Comparison of ENCODE assay signal across 19 cellular contexts in genomic region chr17:79775635-79776034, GRCh38. TPM values are rescaled to one million over a fixed set of nuclear protein-coding genes. Genes with fewer than 3 reads are reported as not detected.
DNase-seq lines count a peak whose midpoint lies in the region; ATAC-seq, FAIRE-seq and TF ChIP-seq lines count a peak whose summit lies in the region.
"Had no signal": no experiment of that assay in that cellular context is flagged by ENCODE, and none has a peak within 500 bp of the region (broad histone marks: within the 10 kb centered on the region; RNA-seq: fewer than 3 reads in every experiment).

No MANE protein-coding gene starts in this region.

- H4K20me1 ChIP-seq in SK-N-SH (ENCODE audit: insufficient read depth) (peaks cover 16% of the 10 kb centered on the region; the same call in 1 of the 2 replicates), H1 (replicated peaks in 1 of 2; ENCODE audit: control insufficient read depth in 1 of 2, insufficient read depth in 2 of 2, low read length in 2 of 2) (peaks cover 11 to 16% of the 10 kb centered on the region in 2 experiments)

- H3K4me3 Mint-ChIP-seq in neural crest cell: peak overlapping the region; percentile 82
- no peak overlapping the region for H3K4me3 Mint-ChIP-seq in activated CD4-positive, alpha-beta memory T cell treated with anti-CD3 and anti-CD28 coated beads for 36 hours

- peaks cover 1 to 11% of the 10 kb centered on the region in 2 experiments for H3K36me3 ChIP-seq in SK-N-SH (replicated peaks in 1 of 2; ENCODE audit: control insufficient read depth in 1 of 2, insufficient read depth in 2 of 2, low read length in 1 of 2)
- H3K36me3 ChIP-seq in H1 (ENCODE audit: control insufficient read depth in 2 of 4, insufficient read depth in 4 of 4, low read length in 3 of 4): peaks cover 4 to 13% (median 9%) of the 10 kb centered on the region in 4 experiments; a peak in 7 of 8 replicates

- peaks cover 6% of the 10 kb centered on the region for H3K36me3 Mint-ChIP-seq in neural crest cell (ENCODE audit: low read depth)
- no peaks in the 10 kb centered on the region for H3K36me3 Mint-ChIP-seq in activated CD4-positive, alpha-beta memory T cell treated with anti-CD3 and anti-CD28 coated beads for 36 hours
- H3K36me3 Mint-ChIP-seq: CD4-positive, CD25-positive, alpha-beta regulatory T cell had no signal

- no peak overlapping the region for H2BK5ac ChIP-seq in H1 (ENCODE audit: low read depth, low read length)

- no peak for DNase-seq in SK-N-SH
- DNase-seq in H1 (ENCODE audit: low read depth in 1 of 2, low spot score in 2 of 2): no peak
- DNase-seq in neural crest cell (ENCODE audit: low read depth, low spot score): no peak
- no peak for DNase-seq in activated CD4-positive, alpha-beta memory T cell treated with anti-CD3 and anti-CD28 coated beads for 36 hours
- DNase-seq in stimulated activated naive CD4-positive, alpha-beta T cell treated with Interleukin-2 at 50 U/mL for 16 hours (lab: John Stamatoyannopoulos, UW): no peak
- DNase-seq: BE2C; Caco-2; CD4-positive, CD25-positive, alpha-beta regulatory T cell; GDM1; GM23248; NCI-H1694 treated with DMSO at 0.1 percent for 48 hours; NCI-H510A treated with DMSO at 0.1 percent for 48 hours; NCI-H774; SHP77 treated with DMSO at 0.1 percent for 48 hours had no signal

- H3K4me1 ChIP-seq in SK-N-SH (ENCODE audit: control insufficient read depth in 1 of 2, insufficient read depth in 2 of 2, low read depth in 1 of 2, low read length in 1 of 2) (peaks cover 0 to 20% of the 10 kb centered on the region in 2 experiments; a peak in 3 of 4 replicates), H1 (replicated peaks in 1 of 4; ENCODE audit: control insufficient read depth in 3 of 4, insufficient read depth in 4 of 4, low read length in 3 of 4) (peaks cover 4 to 19% (median 14%) of the 10 kb centered on the region in 4 experiments)

- peak overlapping the region; percentile 85 for H4K91ac ChIP-seq in H1 (replicated peaks; ENCODE audit: insufficient read length, low read length)

- H2BK15ac ChIP-seq in H1 (ENCODE audit: low read length): no peak overlapping the region

- no peak overlapping the region for H4K8ac ChIP-seq in H1 (ENCODE audit: extremely low read depth, insufficient read depth, low read length)

- no peaks in the 10 kb centered on the region for H3K9me2 ChIP-seq in SK-N-SH

- H3K4me1 Mint-ChIP-seq in neural crest cell: peaks cover 49% of the 10 kb centered on the region
- H3K4me1 Mint-ChIP-seq in activated CD4-positive, alpha-beta memory T cell treated with anti-CD3 and anti-CD28 coated beads for 36 hours (ENCODE audit: low read depth): peaks cover 14% of the 10 kb centered on the region

- intact Hi-C loops in activated CD4-positive, alpha-beta memory T cell treated with anti-CD3 and anti-CD28 coated beads for 36 hours (cut with micrococcal nuclease): no loop called here

- no peak overlapping the region for H3K4me3 ChIP-seq in SK-N-SH (ENCODE audit: low read depth in 2 of 2, low read length in 1 of 2)
- H3K4me3 ChIP-seq in H1 (ENCODE audit: extremely low read depth in 1 of 4, insufficient read depth in 2 of 4, low read depth in 3 of 4, low read length in 4 of 4): no peak overlapping the region
- H3K4me3 ChIP-seq: GM23248, K562 had no signal

- no peak overlapping the region for H2BK20ac ChIP-seq in H1 (ENCODE audit: low read length)

- 77% methylated on average over 7 of the region's 7 CpGs for WGBS in SK-N-SH (ENCODE audit: low lambda C conversion rate)
- WGBS in H1 (ENCODE audit: extremely low coverage in 1 of 2, insufficient coverage in 1 of 2, insufficient read length in 1 of 2, insufficient replicate concordance in 2 of 2, low coverage in 1 of 2, low lambda C conversion rate in 2 of 2, missing lambda C conversion rate in 1 of 2), 2 experiments: 83% methylated on average over 7 of the region's 7 CpGs; no CpG with 5 or more reads in 1 of the 2 experiments

- peaks cover 10% of the 10 kb centered on the region for H3K23me2 ChIP-seq in H1 (ENCODE audit: low read depth, low read length)

- H3K27me3 Mint-ChIP-seq in neural crest cell (ENCODE audit: low read depth): peaks cover 9% of the 10 kb centered on the region
- peaks cover 58% of the 10 kb centered on the region for H3K27me3 Mint-ChIP-seq in activated CD4-positive, alpha-beta memory T cell treated with anti-CD3 and anti-CD28 coated beads for 36 hours

- TF ChIP-seq RAD21 in SK-N-SH (IDR thresholded peaks at IDR 0.05; ENCODE audit: low read length) (peak; percentile 33; the same call in 1 of the 2 replicates), H1 (IDR thresholded peaks at IDR 0.05 in 1 of 2, conservative IDR thresholded peaks at IDR 0.05 in 1 of 2; ENCODE audit: low read depth in 2 of 2, low read length in 2 of 2) (no peak)

- CTCF ChIA-PET in SK-N-SH (lab: Yijun Ruan, JAX) (interaction anchor here (0.7 to 6.6 kb wide), 12 partner anchors 12 to 552 kb away, joined by 3 to 82 read pairs (median 6); partner anchors contain the start of gene CBX4), H1 (lab: Charles Lee; ENCODE audit: partially characterized antibody) (interaction anchor here (1.0 to 5.9 kb wide), 10 partner anchors 9 to 53 kb away, joined by 3 to 90 read pairs (median 5); no protein-coding TSS in a partner anchor)
- CTCF ChIA-PET in activated CD4-positive, alpha-beta memory T cell treated with anti-CD3 and anti-CD28 coated beads for 36 hours (lab: Charles Lee): interaction anchor here (0.6 to 1.5 kb wide), 6 partner anchors 11 to 216 kb away, joined by 3 to 4 read pairs (median 3); partner anchors contain the start of gene CBX4

- H3K27ac ChIP-seq in SK-N-SH (ENCODE audit: low read depth in 2 of 2, low read length in 1 of 2) (no peak overlapping the region), H1 (ENCODE audit: low read depth, low read length) (no peak overlapping the region)
- H3K27ac ChIP-seq: GM23248 had no signal

- TF ChIP-seq CTCF in SK-N-SH (IDR thresholded peaks at IDR 0.05) (no peak), H1 (IDR thresholded peaks at IDR 0.05; ENCODE audit: control extremely low read depth in 1 of 3, insufficient read depth in 1 of 3, low read depth in 1 of 3, low read length in 3 of 3) (no peak), neural crest cell (conservative IDR thresholded peaks at IDR 0.05) (no peak)

- H3K9me3 ChIP-seq in SK-N-SH (no peaks in the 10 kb centered on the region), H1 (ENCODE audit: insufficient read depth in 2 of 2, low read depth in 1 of 2, low read length in 1 of 2) (no peaks in the 10 kb centered on the region)
- H3K9me3 ChIP-seq: BE2C, Caco-2 had no signal

- H3K14ac ChIP-seq in H1 (ENCODE audit: insufficient read length): no peak overlapping the region

- TF ChIP-seq POLR2A in H1 (IDR thresholded peaks at IDR 0.05; ENCODE audit: control extremely low read depth in 1 of 2, low read depth in 2 of 2, low read length in 2 of 2): no peak

- no peak overlapping the region for H3K56ac ChIP-seq in H1 (replicated peaks; ENCODE audit: insufficient read length, low read depth, low read length)

- H2BK12ac ChIP-seq in H1 (ENCODE audit: low read depth, low read length): no peak overlapping the region

- peaks cover 11% of the 10 kb centered on the region for H3F3A ChIP-seq in SK-N-SH (replicated peaks; ENCODE audit: insufficient read depth)

- H3K27me3 ChIP-seq in SK-N-SH (ENCODE audit: insufficient read depth) (peaks cover 27% of the 10 kb centered on the region), H1 (replicated peaks in 1 of 4; ENCODE audit: control insufficient read depth in 3 of 4, extremely low read depth in 1 of 4, insufficient read depth in 3 of 4, low read length in 3 of 4) (no peaks in the 10 kb centered on the region; a peak in 2 of 7 replicates)
- H3K27me3 ChIP-seq: BE2C had no signal

- POLR2A ChIA-PET in SK-N-SH (lab: Yijun Ruan, JAX): interaction anchor here (1.1 kb wide), 1 partner anchor 63 kb away, joined by 3 read pairs; the partner anchor contains the start of gene CBX4
- POLR2A ChIA-PET in H1 (lab: Charles Lee; ENCODE audit: partially characterized antibody): interaction anchor here (1.7 to 5.2 kb wide), 5 partner anchors 11 to 33 kb away, joined by 3 to 77 read pairs (median 7); no protein-coding TSS in a partner anchor
- POLR2A ChIA-PET in activated CD4-positive, alpha-beta memory T cell treated with anti-CD3 and anti-CD28 coated beads for 36 hours (lab: Charles Lee): no interaction called here

- no peak overlapping the region for H2BK120ac ChIP-seq in H1 (replicated peaks; ENCODE audit: low read depth, low read length)

- no peak overlapping the region for H3K4ac ChIP-seq in H1 (replicated peaks; ENCODE audit: insufficient read length, low read depth, low read length)

- H3K9ac ChIP-seq in SK-N-SH: no peak overlapping the region
- no peak overlapping the region for H3K9ac ChIP-seq in H1 (replicated peaks in 1 of 4; ENCODE audit: extremely low read depth in 1 of 4, low read depth in 3 of 4, low read length in 3 of 4)
- H3K9ac ChIP-seq: GM23248 had no signal

- TF ChIP-seq EP300 in SK-N-SH (IDR thresholded peaks at IDR 0.05; ENCODE audit: borderline replicate concordance in 1 of 2, low read depth in 1 of 2, low read length in 1 of 2) (no peak), H1 (IDR thresholded peaks at IDR 0.05; ENCODE audit: borderline replicate concordance in 1 of 2, low read depth in 2 of 2, low read length in 2 of 2) (no peak)

- H3K79me2 ChIP-seq in SK-N-SH (ENCODE audit: insufficient read depth) (peaks cover 25% of the 10 kb centered on the region), H1 (ENCODE audit: control insufficient read depth in 1 of 2, insufficient read depth in 2 of 2, low read length in 2 of 2) (peaks cover 0 to 19% of the 10 kb centered on the region in 2 experiments; a peak in 2 of 4 replicates)

- no peak overlapping the region for H3K4me2 ChIP-seq in SK-N-SH
- no peak overlapping the region; a peak in 1 of 4 replicates for H3K4me2 ChIP-seq in H1 (ENCODE audit: insufficient read depth in 1 of 2, low read depth in 2 of 2, low read length in 2 of 2)

- H2AFZ ChIP-seq in SK-N-SH (ENCODE audit: low read depth) (no peak overlapping the region), H1 (ENCODE audit: low read length) (no peak overlapping the region)
- H2AFZ ChIP-seq: GM23248 had no signal

- no peak overlapping the region for H3K18ac ChIP-seq in H1 (ENCODE audit: extremely low read depth, low read length)

- H2AK5ac ChIP-seq in H1 (ENCODE audit: low read depth, low read length): no peak overlapping the region

- H3K27ac Mint-ChIP-seq in neural crest cell (ENCODE audit: unreplicated experiment): no peak overlapping the region
- H3K27ac Mint-ChIP-seq in activated CD4-positive, alpha-beta memory T cell treated with anti-CD3 and anti-CD28 coated beads for 36 hours: no peak overlapping the region

- ATAC-seq in SK-N-SH treated with all-trans-retinoic acid at 6 μM for 48 hours (no peak), GM18909 (IDR thresholded peaks at IDR 0.05; ENCODE audit: poor library complexity, unreplicated experiment) (no peak)
- ATAC-seq: K562 had no signal

- FAIRE-seq in H1 (lab: Jason Lieb, UNC): no peak

- no peaks in the 10 kb centered on the region for H3K9me3 Mint-ChIP-seq in neural crest cell
- H3K9me3 Mint-ChIP-seq in activated CD4-positive, alpha-beta memory T cell treated with anti-CD3 and anti-CD28 coated beads for 36 hours: no peaks in the 10 kb centered on the region

- no peak overlapping the region for H4K5ac ChIP-seq in H1 (ENCODE audit: insufficient read length, low read depth, low read length)

- H3K79me1 ChIP-seq in H1 (ENCODE audit: low read depth, low read length): peaks cover 12% of the 10 kb centered on the region

- H3K23ac ChIP-seq in H1 (ENCODE audit: insufficient read length): no peak overlapping the region

RNA-seq across cellular contexts. Expression of gene CBX2, which starts 2.3 kb away (rescaled TPM):
- polyA plus RNA-seq in SK-N-SH (2012; rRNA removed) (19.7 and 22.4 TPM in 2 replicates), H1 (2011; rRNA removed) (64.3 and 86.5 TPM in 2 replicates)
- polyA plus RNA-seq in SK-N-SH (2012; cell fraction: cytosol; rRNA removed): 9.7 and 13.6 TPM in 2 replicates
- 42.0 and 52.6 TPM in 2 replicates for polyA plus RNA-seq in SK-N-SH (2012; cell fraction: nucleus; rRNA removed)
- total RNA-seq in H1 (2021; fragmentation: NEBNext Ultra II Directional; extraction: Animal tissue kit (Norgen Biotek cat#: 25700)): 83.9 and 85.9 TPM in 2 replicates
- 76.8 TPM for polyA plus RNA-seq in H1 (2011; cell fraction: cytosol; rRNA removed)
- polyA plus RNA-seq in H1 (2011; cell fraction: nucleus; rRNA removed): 109 TPM
- polyA plus RNA-seq in H1 (2012, experiment 1 of 2): 48.6 to 73.4 TPM (median 65.8 TPM) in 4 replicates
- polyA plus RNA-seq in H1 (2012, experiment 2 of 2): 53.8 TPM
- 40.5 TPM for polyA plus RNA-seq in H1 (2013, experiment 1 of 2)
- 39.5 TPM for polyA plus RNA-seq in H1 (2013, experiment 2 of 2)
- polyA minus RNA-seq in H1 (2011; rRNA and poly(A)+ RNA removed): 45.5 and 56.4 TPM in 2 replicates
- 70.0 TPM for polyA minus RNA-seq in H1 (2011; cell fraction: cytosol; rRNA and poly(A)+ RNA removed)
- polyA minus RNA-seq in H1 (2011; cell fraction: nucleus; rRNA and poly(A)+ RNA removed): 61.7 TPM
- 95.4 and 101 TPM in 2 replicates for total RNA-seq in neural crest cell
- 1 to 10 TPM; 2.5 to 3.1 TPM for total RNA-seq in activated CD4-positive, alpha-beta memory T cell treated with anti-CD3 and anti-CD28 coated beads for 36 hours

RNA-seq across cellular contexts. Expression of gene CBX8, which starts 21.2 kb away (rescaled TPM):
- polyA plus RNA-seq in SK-N-SH (2012; rRNA removed) (2.1 and 2.9 TPM in 2 replicates), H1 (2011; rRNA removed) (0.09 and 0.31 TPM in 2 replicates)
- polyA plus RNA-seq in SK-N-SH (2012; cell fraction: cytosol; rRNA removed): 2.0 and 2.8 TPM in 2 replicates
- 6.1 and 6.5 TPM in 2 replicates for polyA plus RNA-seq in SK-N-SH (2012; cell fraction: nucleus; rRNA removed)
- total RNA-seq in H1 (2021; fragmentation: NEBNext Ultra II Directional; extraction: Animal tissue kit (Norgen Biotek cat#: 25700)): 1.5 and 2.1 TPM in 2 replicates
- 0.28 TPM for polyA plus RNA-seq in H1 (2011; cell fraction: cytosol; rRNA removed)
- 0.33 TPM for polyA plus RNA-seq in H1 (2011; cell fraction: nucleus; rRNA removed)
- polyA plus RNA-seq in H1 (2012, experiment 1 of 2): 0.50 to 1.6 TPM (median 1.2 TPM) in 4 replicates
- 1.0 TPM for polyA plus RNA-seq in H1 (2012, experiment 2 of 2)
- polyA plus RNA-seq in H1 (2013, experiment 1 of 2): 0.30 TPM
- 0.55 TPM for polyA plus RNA-seq in H1 (2013, experiment 2 of 2)
- 0.13 TPM in 1 of 2 replicates, not detected in the other for polyA minus RNA-seq in H1 (2011; rRNA and poly(A)+ RNA removed)
- 0.29 TPM for polyA minus RNA-seq in H1 (2011; cell fraction: cytosol; rRNA and poly(A)+ RNA removed)
- 0.30 TPM for polyA minus RNA-seq in H1 (2011; cell fraction: nucleus; rRNA and poly(A)+ RNA removed)
- 16.5 and 19.2 TPM in 2 replicates for total RNA-seq in neural crest cell
- total RNA-seq in activated CD4-positive, alpha-beta memory T cell treated with anti-CD3 and anti-CD28 coated beads for 36 hours: 1 to 10 TPM; 4.5 to 4.6 TPM

RNA-seq across cellular contexts. Expression of gene ENPP7, which starts 44.9 kb away (rescaled TPM):
- polyA plus RNA-seq in SK-N-SH (2012; rRNA removed) (not detected in 2 replicates), H1 (2011; rRNA removed) (not detected in 2 replicates)
- not detected in 2 replicates for polyA plus RNA-seq in SK-N-SH (2012; cell fraction: cytosol; rRNA removed)
- polyA plus RNA-seq in SK-N-SH (2012; cell fraction: nucleus; rRNA removed): not detected in 2 replicates
- total RNA-seq in H1 (2021; fragmentation: NEBNext Ultra II Directional; extraction: Animal tissue kit (Norgen Biotek cat#: 25700)): not detected in 2 replicates
- not detected for polyA plus RNA-seq in H1 (2011; cell fraction: cytosol; rRNA removed)
- not detected for polyA plus RNA-seq in H1 (2011; cell fraction: nucleus; rRNA removed)
- polyA plus RNA-seq in H1 (2012, experiment 1 of 2): not detected in 4 replicates
- polyA plus RNA-seq in H1 (2012, experiment 2 of 2): not detected
- polyA plus RNA-seq in H1 (2013, experiment 1 of 2): not detected
- polyA plus RNA-seq in H1 (2013, experiment 2 of 2): not detected
- polyA minus RNA-seq in H1 (2011; rRNA and poly(A)+ RNA removed): not detected in 2 replicates
- polyA minus RNA-seq in H1 (2011; cell fraction: cytosol; rRNA and poly(A)+ RNA removed): not detected
- not detected for polyA minus RNA-seq in H1 (2011; cell fraction: nucleus; rRNA and poly(A)+ RNA removed)
- total RNA-seq in neural crest cell: not detected in 2 replicates
- under 1 TPM in 1 of 2 experiments, not detected in 1; 0.10 TPM for total RNA-seq in activated CD4-positive, alpha-beta memory T cell treated with anti-CD3 and anti-CD28 coated beads for 36 hours
- total RNA-seq: A172; CD4-positive, CD25-positive, alpha-beta regulatory T cell; GM23248; K562; RPMI7951 had no signal
- polyA plus RNA-seq: GM23248, K562 had no signal

Comparison
In these comparisons a context has a peak if more than half of its experiments do, and no peak if none do; other contexts are left out.
1. RNA of gene CBX2, which starts 2.3 kb away (total RNA-seq): 95.4 to 101 TPM in neural crest cell and 83.9 to 85.9 TPM in H1; 2.5 to 3.1 TPM in activated CD4-positive, alpha-beta memory T cell treated with anti-CD3 and anti-CD28 coated beads for 36 hours; every median in the first group is over 10 times any median in the second.
2. Of the 17 proteins assayed by ChIP-seq in both H1 and SK-N-SH: peak only in H1: none; only in SK-N-SH: RAD21; in both: none; in neither: 16.